10 cellular contexts compared by ENCODE assay signal in the genomic region with DNA sequence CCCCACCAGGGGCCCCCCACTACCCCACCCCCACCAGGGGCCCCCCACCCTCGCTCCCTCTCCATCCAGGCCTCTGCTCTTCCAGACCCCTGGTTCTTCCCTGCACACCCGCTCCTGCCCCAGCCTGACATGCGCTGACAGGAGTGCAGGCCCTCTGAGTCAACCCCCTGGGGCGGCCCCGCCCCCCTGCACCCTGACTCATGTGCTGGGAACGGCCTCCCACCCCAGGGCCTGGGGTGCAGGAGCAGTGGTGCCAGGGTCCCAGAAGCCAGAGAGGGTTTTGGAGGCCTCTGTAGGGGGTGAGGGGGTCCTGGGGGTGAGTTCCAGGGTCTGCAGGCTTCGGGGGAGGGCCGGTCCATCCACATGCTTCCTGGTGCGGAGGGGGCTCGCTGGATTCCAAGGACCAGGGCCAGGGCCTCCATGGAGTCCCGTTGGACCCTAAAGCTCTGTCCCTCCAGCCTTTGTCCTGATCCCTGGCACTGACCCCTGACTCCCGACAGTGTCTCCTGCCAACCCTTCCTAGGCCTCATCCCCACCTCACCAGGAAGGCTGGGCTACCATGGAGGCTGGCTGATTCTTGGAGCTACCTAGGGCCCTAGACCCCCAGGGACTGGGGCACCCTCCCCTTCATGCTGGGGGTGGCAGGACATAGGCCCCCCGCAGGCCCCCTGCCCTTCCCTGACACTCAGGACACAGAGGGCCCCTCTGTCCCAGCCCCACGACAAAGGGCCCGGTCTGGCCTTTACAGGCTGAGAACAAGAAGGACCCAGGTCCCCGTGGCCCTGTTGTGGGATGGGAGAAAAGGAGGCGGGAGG. TPM values are rescaled to one million over a fixed set of nuclear protein-coding genes. Genes with fewer than 3 reads are reported as not detected.
DNase-seq lines count a peak whose midpoint lies in the region; ATAC-seq and TF ChIP-seq lines count a peak whose summit lies in the region.
"Had no signal": no experiment of that assay in that cellular context is flagged by ENCODE, and none has a peak within 500 bp of the region (broad histone marks: within the 10 kb centered on the region; RNA-seq: fewer than 3 reads in every experiment).

No MANE protein-coding gene starts in this region.

- no peak for TF ChIP-seq CTCF in fibroblast of pulmonary artery (IDR thresholded peaks at IDR 0.05; ENCODE audit: low read length, missing control alignments)

- H3K4me3 ChIP-seq in fibroblast of pulmonary artery (replicated peaks; ENCODE audit: low read depth, low read length) (no peak overlapping the region), thymus (ENCODE audit: low read length) (no peak overlapping the region)

- H3K27ac ChIP-seq in thymus (ENCODE audit: low read depth), result peak overlapping the region; percentile 68

- peaks cover 6% of the 10 kb centered on the region for H3K4me1 ChIP-seq in thymus (ENCODE audit: control insufficient read depth, insufficient read depth, low read length)

- H3K27me3 ChIP-seq in thymus (ENCODE audit: control insufficient read depth, insufficient read depth), result peaks cover 19% of the 10 kb centered on the region

- peak; percentile 50 for DNase-seq in activated CD8-positive, alpha-beta memory T cell treated with anti-CD3 and anti-CD28 coated beads, Interleukin-2, amount 50 U/mL, for 4 hours
- DNase-seq in activated CD8-positive, alpha-beta memory T cell treated with anti-CD3 and anti-CD28 coated beads for 24 hours, result no peak
- DNase-seq in RPMI7951 (ENCODE audit: low read depth) (peak; percentile 87), fibroblast of pulmonary artery (ENCODE audit: low read depth) (peak; percentile 66)
- no peak for DNase-seq in activated CD4-positive, CD25-positive, alpha-beta regulatory T cell treated with anti-CD3 and anti-CD28 coated beads, Interleukin-2, amount 50 U/mL, for 72 hours
- DNase-seq: CD4-positive, CD25-positive, alpha-beta regulatory T cell; NCI-H1092 had no signal

- no peaks in the 10 kb centered on the region for H3K36me3 ChIP-seq in thymus (ENCODE audit: control insufficient read depth, insufficient read depth)

- ATAC-seq in GM19395 (IDR thresholded peaks at IDR 0.05; ENCODE audit: unreplicated experiment) (no peak), GM18498 (IDR thresholded peaks at IDR 0.05; ENCODE audit: unreplicated experiment) (no peak)

- 91% methylated on average over 17 of the region's 17 CpGs for WGBS in thymus

- H3K9me3 ChIP-seq in thymus (ENCODE audit: control insufficient read depth), result peaks cover 2% of the 10 kb centered on the region

RNA-seq across cellular contexts. Expression of a gene that starts 0.6 kb away (rescaled TPM):
- 0.84 and 2.9 TPM in 2 replicates for total RNA-seq in RPMI7951 (2014; rRNA removed; shearing (Covaris generic))
- 26.5 TPM for polyA plus RNA-seq in thymus

RNA-seq across cellular contexts. Expression of a gene that starts 21.4 kb away (rescaled TPM):
- 14.3 and 19.2 TPM in 2 replicates for total RNA-seq in RPMI7951 (2014; rRNA removed; shearing (Covaris generic))
- polyA plus RNA-seq in thymus, result 153 TPM

RNA-seq across cellular contexts. Expression of a gene that starts 24.1 kb away (rescaled TPM):
- total RNA-seq in RPMI7951 (2014; rRNA removed; shearing (Covaris generic)), result not detected in 2 replicates
- polyA plus RNA-seq in thymus, result 6.1 TPM
- polyA plus RNA-seq: CD4-positive, CD25-positive, alpha-beta regulatory T cell had no signal

RNA-seq across cellular contexts. Expression of a gene that starts 48.4 kb away (rescaled TPM):
- not detected in 2 replicates for total RNA-seq in RPMI7951 (2014; rRNA removed; shearing (Covaris generic))
- 114 TPM for polyA plus RNA-seq in thymus

RNA-seq across cellular contexts. Expression of a gene that starts 56.7 kb away (rescaled TPM):
- 13.2 and 16.8 TPM in 2 replicates for total RNA-seq in RPMI7951 (2014; rRNA removed; shearing (Covaris generic))
- polyA plus RNA-seq in thymus, result 24.1 TPM

Comparison
In these comparisons a context has a peak if more than half of its experiments do, and no peak if none do; other contexts are left out.
1. DNase-seq: peak in activated CD8-positive, alpha-beta memory T cell treated with anti-CD3 and anti-CD28 coated beads, Interleukin-2, amount 50 U/mL, for 4 hours (single experiment), RPMI7951 (single experiment) and fibroblast of pulmonary artery (single experiment); none in activated CD8-positive, alpha-beta memory T cell treated with anti-CD3 and anti-CD28 coated beads for 24 hours (single experiment) and activated CD4-positive, CD25-positive, alpha-beta regulatory T cell treated with anti-CD3 and anti-CD28 coated beads, Interleukin-2, amount 50 U/mL, for 72 hours (single experiment).